ENCODE assay signal across 9 cellular contexts in genomic region chr19:19444694-19445155, GRCh38. TPM values are rescaled to one million over a fixed set of nuclear protein-coding genes. Genes with fewer than 3 reads are reported as not detected.
DNase-seq lines count a peak whose midpoint lies in the region; ATAC-seq and TF ChIP-seq lines count a peak whose summit lies in the region.
"Had no signal": no experiment of that assay in that cellular context is flagged by ENCODE, and none has a peak within 500 bp of the region (broad histone marks: within the 10 kb centered on the region; RNA-seq: fewer than 3 reads in every experiment).

No MANE protein-coding gene starts in this region.

- H3K4me1 ChIP-seq in smooth muscle cell (ENCODE audit: low read depth), result peaks cover 4% of the 10 kb centered on the region

- H3K9me3 ChIP-seq in smooth muscle cell (replicated peaks; ENCODE audit: low read depth), result no peaks in the 10 kb centered on the region

- peak overlapping the region; percentile 14 for H3K4me2 ChIP-seq in smooth muscle cell

- peaks cover 93% of the 10 kb centered on the region for H3K79me2 ChIP-seq in smooth muscle cell (ENCODE audit: low read depth)

- H3K9ac ChIP-seq in smooth muscle cell (ENCODE audit: low read depth), result peak overlapping the region; percentile 3

- no peak for ATAC-seq in HG02588 (IDR thresholded peaks at IDR 0.05; ENCODE audit: unreplicated experiment)

- no peak overlapping the region for H3K4me3 ChIP-seq in smooth muscle cell

- 40% methylated on average over 3 of the region's 3 CpGs for WGBS in smooth muscle cell (ENCODE audit: low lambda C conversion rate)

- H3K27ac ChIP-seq in epithelial cell of prostate, result peak overlapping the region; percentile 34
- peak overlapping the region; percentile 62 for H3K27ac ChIP-seq in smooth muscle cell (ENCODE audit: low read depth)

- DNase-seq in HCEC 1CT (peak; percentile 22), RPMI7951 (ENCODE audit: low read depth) (peak; percentile 77), epithelial cell of prostate (ENCODE audit: low read depth, low spot score) (no peak), smooth muscle cell (lab: John Stamatoyannopoulos, UW; ENCODE audit: unreplicated experiment) (no peak), retina (no peak)
- no peak for DNase-seq in stimulated activated CD8-positive, alpha-beta memory T cell treated with anti-CD3 and anti-CD28 coated beads, Interleukin-4, amount 100 ng/mL, for 48 hours
- DNase-seq in activated CD8-positive, alpha-beta memory T cell treated with anti-CD3 and anti-CD28 coated beads, Interleukin-2, amount 50 U/mL, for 4 hours, result no peak
- DNase-seq: amygdala had no signal

- TF ChIP-seq CTCF in smooth muscle cell (IDR thresholded peaks at IDR 0.05; ENCODE audit: borderline replicate concordance, insufficient read depth, poor library complexity, severe bottlenecking), result no peak

- H3K27me3 ChIP-seq in smooth muscle cell (ENCODE audit: low read depth), result no peaks in the 10 kb centered on the region

- H4K20me1 ChIP-seq in smooth muscle cell (ENCODE audit: low read depth), result peaks cover 93% of the 10 kb centered on the region

- peaks cover 12% of the 10 kb centered on the region for H3F3A ChIP-seq in smooth muscle cell (ENCODE audit: low read depth)

- H3K36me3 ChIP-seq in smooth muscle cell (ENCODE audit: low read depth), result no peaks in the 10 kb centered on the region

- H2AFZ ChIP-seq in smooth muscle cell (ENCODE audit: low read depth), result no peak overlapping the region

RNA-seq across cellular contexts. Expression of gene GATAD2A, which starts 39.2 kb away (rescaled TPM):
- 21.9 and 23.9 TPM in 2 replicates for total RNA-seq in RPMI7951 (2014; rRNA removed; shearing (Covaris generic))
- 26.8 and 27.1 TPM in 2 replicates for total RNA-seq in smooth muscle cell
- polyA plus RNA-seq in smooth muscle cell, result 27.0 and 38.3 TPM in 2 replicates

Comparison
In these comparisons a context has a peak if more than half of its experiments do, and no peak if none do; other contexts are left out.
1. DNase-seq: peak in HCEC 1CT (single experiment) and RPMI7951 (single experiment); none in epithelial cell of prostate (single experiment), smooth muscle cell (single experiment), stimulated activated CD8-positive, alpha-beta memory T cell treated with anti-CD3 and anti-CD28 coated beads, Interleukin-4, amount 100 ng/mL, for 48 hours (single experiment), retina (single experiment) and activated CD8-positive, alpha-beta memory T cell treated with anti-CD3 and anti-CD28 coated beads, Interleukin-2, amount 50 U/mL, for 4 hours (single experiment).